ENCODE assay signal across 22 cellular contexts in the genomic region with DNA sequence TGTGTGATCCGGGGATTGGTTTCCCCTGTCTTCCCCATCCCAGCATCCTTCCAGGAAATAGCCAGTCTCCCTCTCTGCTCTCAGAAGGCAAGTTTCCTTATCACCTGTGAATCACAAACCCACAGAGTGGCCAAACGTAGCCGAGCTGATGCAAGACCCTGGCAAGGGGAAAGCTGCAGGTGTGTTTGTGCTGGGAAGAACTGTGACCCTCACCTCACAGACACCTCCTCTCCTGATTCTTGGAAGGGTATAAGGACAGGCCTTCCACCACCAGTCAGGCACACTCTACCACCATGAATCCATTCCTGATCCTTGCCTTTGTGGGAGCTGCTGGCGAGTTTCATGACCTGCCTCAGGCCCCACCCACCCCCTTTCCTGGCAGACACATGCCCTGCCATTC. TPM values are rescaled to one million over a fixed set of nuclear protein-coding genes. Genes with fewer than 3 reads are reported as not detected.
DNase-seq lines count a peak whose midpoint lies in the region; ATAC-seq, FAIRE-seq and TF ChIP-seq lines count a peak whose summit lies in the region.
"Had no signal": no experiment of that assay in that cellular context is flagged by ENCODE, and none has a peak within 500 bp of the region (broad histone marks: within the 10 kb centered on the region; RNA-seq: fewer than 3 reads in every experiment).

A gene (plus strand): TSS at position 281 of the 400 bp plus-strand sequence. CDS start 13 bp downstream, at position 294.

- H2AFZ ChIP-seq in H1 (ENCODE audit: low read length), result peak within 1 kb of the TSS; percentile 73; the same call in 1 of the 2 replicates

- no peak for TF ChIP-seq EP300 in H1 (IDR thresholded peaks at IDR 0.05; ENCODE audit: borderline replicate concordance in 1 of 2, low read depth in 2 of 2, low read length in 2 of 2)

- no peak within 1 kb of the TSS for H4K91ac ChIP-seq in H1 (replicated peaks; ENCODE audit: insufficient read length, low read length)

- no peak within 1 kb of the TSS for H4K8ac ChIP-seq in H1 (ENCODE audit: extremely low read depth, insufficient read depth, low read length)

- no peaks in the 10 kb centered on the region for H3K4me1 ChIP-seq in Peyer's patch
- H3K4me1 ChIP-seq in H1 (replicated peaks in 1 of 4; ENCODE audit: control insufficient read depth in 3 of 4, insufficient read depth in 4 of 4, low read length in 3 of 4), result peaks cover 2 to 8% (median 3%) of the 10 kb centered on the region in 4 experiments; a peak in 6 of 7 replicates
- H3K4me1 ChIP-seq: right atrium auricular region, upper lobe of left lung had no signal

- no peak within 1 kb of the TSS for H2BK20ac ChIP-seq in H1 (ENCODE audit: low read length)

- no peaks in the 10 kb centered on the region for H3K23me2 ChIP-seq in H1 (ENCODE audit: low read depth, low read length)

- H3K4ac ChIP-seq in H1 (replicated peaks; ENCODE audit: insufficient read length, low read depth, low read length), result no peak within 1 kb of the TSS

- H2BK120ac ChIP-seq in H1 (replicated peaks; ENCODE audit: low read depth, low read length), result no peak within 1 kb of the TSS

- no peak within 1 kb of the TSS for H2BK5ac ChIP-seq in H1 (ENCODE audit: low read depth, low read length)

- H2AK5ac ChIP-seq in H1 (ENCODE audit: low read depth, low read length), result 0 out of 2 replicates have a peak within 1 kb of the TSS, but pooled peaks have one; percentile 4

- H3K14ac ChIP-seq in H1 (ENCODE audit: insufficient read length), result peak within 1 kb of the TSS; percentile 77

- no peaks in the 10 kb centered on the region for H3K9me3 ChIP-seq in Peyer's patch
- no peaks in the 10 kb centered on the region for H3K9me3 ChIP-seq in H1 (ENCODE audit: insufficient read depth in 2 of 2, low read depth in 1 of 2, low read length in 1 of 2)
- H3K9me3 ChIP-seq: neutrophil, right atrium auricular region, upper lobe of left lung had no signal

- H4K5ac ChIP-seq in H1 (ENCODE audit: insufficient read length, low read depth, low read length), result no peak within 1 kb of the TSS

- no peak within 1 kb of the TSS for H2BK15ac ChIP-seq in H1 (ENCODE audit: low read length)

- H3K9ac ChIP-seq in H1 (replicated peaks in 1 of 4; ENCODE audit: extremely low read depth in 1 of 4, low read depth in 3 of 4, low read length in 3 of 4), result no peak within 1 kb of the TSS

- CTCF ChIA-PET in H1 (lab: Charles Lee; ENCODE audit: partially characterized antibody), result interaction anchor here (1.0 to 3.6 kb wide), 4 partner anchors 16 to 126 kb away, joined by 3 to 20 read pairs (median 11); no protein-coding TSS in a partner anchor

- TF ChIP-seq CTCF in Peyer's patch (IDR thresholded peaks at IDR 0.05), result no peak
- TF ChIP-seq CTCF in H1 (IDR thresholded peaks at IDR 0.05; ENCODE audit: control extremely low read depth in 1 of 3, insufficient read depth in 1 of 3, low read depth in 1 of 3, low read length in 3 of 3), result no peak

- H4K20me1 ChIP-seq in H1 (replicated peaks in 1 of 2; ENCODE audit: control insufficient read depth in 1 of 2, insufficient read depth in 2 of 2, low read length in 2 of 2), result no peaks in the 10 kb centered on the region

- H3K79me2 ChIP-seq in H1 (ENCODE audit: control insufficient read depth in 1 of 2, insufficient read depth in 2 of 2, low read length in 2 of 2), result no peaks in the 10 kb centered on the region

- H3K27me3 ChIP-seq in Peyer's patch (no peaks in the 10 kb centered on the region), H1 (replicated peaks in 1 of 4; ENCODE audit: control insufficient read depth in 3 of 4, extremely low read depth in 1 of 4, insufficient read depth in 3 of 4, low read length in 3 of 4) (no peaks in the 10 kb centered on the region)
- H3K27me3 ChIP-seq: right atrium auricular region, upper lobe of left lung had no signal

- H3K79me1 ChIP-seq in H1 (ENCODE audit: low read depth, low read length), result no peaks in the 10 kb centered on the region

- H3K4me2 ChIP-seq in H1 (ENCODE audit: insufficient read depth in 1 of 2, low read depth in 2 of 2, low read length in 2 of 2), result peak within 1 kb of the TSS in 1 of 2 experiments; percentile 28; a peak in 1 of 4 replicates

- DNase-seq in DMS79 treated with DMSO at 0.1 percent for 48 hours (lab: John Stamatoyannopoulos, UW) (peak; percentile 75), Peyer's patch (no peak), H1 (ENCODE audit: low read depth in 1 of 2, low spot score in 2 of 2) (no peak), mucosa of gallbladder (ENCODE audit: low spot score) (no peak), amniotic stem cell (lab: John Stamatoyannopoulos, UW) (no peak), HTR-8/SVneo (ENCODE audit: insufficient read length, low spot score) (no peak)
- DNase-seq: activated CD4-positive, CD25-positive, alpha-beta regulatory T cell treated with anti-CD3 and anti-CD28 coated beads, Interleukin-2, amount 50 U/mL, for 72 hours; activated effector memory CD4-positive, alpha-beta T cell treated with Interleukin-2 at 50 U/mL for 16 hours; central memory CD4-positive, alpha-beta T cell; effector memory CD4-positive, alpha-beta T cell; GOT3; kidney glomerular epithelial cell; NCI-H2081 treated with DMSO at 0.1 percent for 48 hours; NCI-H524 treated with DMSO at 0.1 percent for 48 hours; T1000 had no signal

- H3K36me3 ChIP-seq in Peyer's patch (peaks cover 0 to 24% (median 0%) of the 10 kb centered on the region in 3 donors), H1 (ENCODE audit: control insufficient read depth in 2 of 4, insufficient read depth in 4 of 4, low read length in 3 of 4) (no peaks in the 10 kb centered on the region)
- H3K36me3 ChIP-seq: neutrophil, right atrium auricular region, upper lobe of left lung had no signal

- POLR2A ChIA-PET in H1 (lab: Charles Lee; ENCODE audit: partially characterized antibody), result interaction anchor here (1.3 kb wide), 1 partner anchor 20 kb away, joined by 3 read pairs; no protein-coding TSS in a partner anchor

- WGBS in H1 (ENCODE audit: extremely low coverage in 1 of 2, insufficient coverage in 1 of 2, insufficient read length in 1 of 2, insufficient replicate concordance in 2 of 2, low coverage in 1 of 2, low lambda C conversion rate in 2 of 2, missing lambda C conversion rate in 1 of 2), 2 experiments, result 85% methylated on average over 4 of the region's 4 CpGs; no CpG with 5 or more reads in 1 of the 2 experiments

- TF ChIP-seq POLR2A in Peyer's patch (IDR thresholded peaks at IDR 0.05), result no peak
- no peak for TF ChIP-seq POLR2A in H1 (IDR thresholded peaks at IDR 0.05; ENCODE audit: control extremely low read depth in 1 of 2, low read depth in 2 of 2, low read length in 2 of 2)

- no peak for FAIRE-seq in H1 (lab: Jason Lieb, UNC)
- FAIRE-seq in HTR-8/SVneo (lab: Jason Lieb, UNC), result no peak

- ATAC-seq in HG02610 (IDR thresholded peaks at IDR 0.05; ENCODE audit: unreplicated experiment) (no peak), HG02798 (IDR thresholded peaks at IDR 0.05; ENCODE audit: poor library complexity, unreplicated experiment) (no peak)

- TF ChIP-seq RAD21 in H1 (IDR thresholded peaks at IDR 0.05 in 1 of 2, conservative IDR thresholded peaks at IDR 0.05 in 1 of 2; ENCODE audit: low read depth in 2 of 2, low read length in 2 of 2), result no peak

- no peak within 1 kb of the TSS for H3K56ac ChIP-seq in H1 (replicated peaks; ENCODE audit: insufficient read length, low read depth, low read length)

- H3K23ac ChIP-seq in H1 (ENCODE audit: insufficient read length), result no peak within 1 kb of the TSS

- H3K18ac ChIP-seq in H1 (ENCODE audit: extremely low read depth, low read length), result 0 out of 2 replicates have a peak within 1 kb of the TSS, but pooled peaks have one; percentile 54

- H2BK12ac ChIP-seq in H1 (ENCODE audit: low read depth, low read length), result no peak within 1 kb of the TSS

- H3K27ac ChIP-seq in Peyer's patch (no peak within 1 kb of the TSS), H1 (ENCODE audit: low read depth, low read length) (no peak within 1 kb of the TSS)
- H3K27ac ChIP-seq: neutrophil, right atrium auricular region, upper lobe of left lung had no signal

- H3K4me3 ChIP-seq in Peyer's patch, result no peak within 1 kb of the TSS
- H3K4me3 ChIP-seq in H1 (ENCODE audit: extremely low read depth in 1 of 4, insufficient read depth in 2 of 4, low read depth in 3 of 4, low read length in 4 of 4), result no peak within 1 kb of the TSS
- H3K4me3 ChIP-seq: right atrium auricular region, upper lobe of left lung had no signal

TF ChIP-seq in H1, 55 proteins besides CTCF, POLR2A, EP300 and RAD21 (continues in another document):
- no peak for TF ChIP-seq SAP30 (IDR thresholded peaks at IDR 0.05; ENCODE audit: insufficient read depth, insufficient replicate concordance, low read length)
- TF ChIP-seq MAFK (IDR thresholded peaks at IDR 0.05; ENCODE audit: low read depth, low read length), result no peak
- TF ChIP-seq CTBP2 (IDR thresholded peaks at IDR 0.05; ENCODE audit: borderline replicate concordance, insufficient read depth, insufficient read length, low read length), result no peak
- no peak for TF ChIP-seq HDAC6 (IDR thresholded peaks at IDR 0.05; ENCODE audit: low read depth, low read length)
- no peak for TF ChIP-seq KDM1A (IDR thresholded peaks at IDR 0.05; ENCODE audit: borderline replicate concordance, low read length)
- TF ChIP-seq YY1 (IDR thresholded peaks at IDR 0.05; ENCODE audit: low read depth, low read length), result no peak
- TF ChIP-seq SRF (IDR thresholded peaks at IDR 0.05; ENCODE audit: low read depth, low read length), result no peak
- TF ChIP-seq CBX8 (IDR thresholded peaks at IDR 0.05; ENCODE audit: borderline replicate concordance, low read depth, low read length), result no peak
- no peak for TF ChIP-seq BACH1 (IDR thresholded peaks at IDR 0.05; ENCODE audit: low read length)
- no peak for TF ChIP-seq RXRA (IDR thresholded peaks at IDR 0.05; ENCODE audit: insufficient read depth, low read depth, low read length)
- TF ChIP-seq CHD1 (IDR thresholded peaks at IDR 0.05; ENCODE audit: low read depth, low read length), result no peak
- no peak for TF ChIP-seq SIRT6 (IDR thresholded peaks at IDR 0.05; ENCODE audit: low read length)
- no peak for TF ChIP-seq JUND (IDR thresholded peaks at IDR 0.05; ENCODE audit: low read length)
- TF ChIP-seq GTF2F1 (IDR thresholded peaks at IDR 0.05; ENCODE audit: borderline replicate concordance, low read depth, low read length), result no peak
- no peak for TF ChIP-seq TBP (IDR thresholded peaks at IDR 0.05; ENCODE audit: low read depth, low read length)

RNA-seq across cellular contexts. Expression of the gene that starts here (rescaled TPM):
- 100 to 1,000 TPM in 3 of 4 donors, 10 to 100 TPM in 1; 20.6 to 281 (median 209) TPM for total RNA-seq in Peyer's patch
- total RNA-seq in H1 (2021; fragmentation: NEBNext Ultra II Directional; extraction: Animal tissue kit (Norgen Biotek cat#: 25700)), result not detected in 2 replicates
- polyA plus RNA-seq in H1 (2011; rRNA removed), result 0.12 TPM in 1 of 2 replicates, not detected in the other
- polyA plus RNA-seq in H1 (2011; cell fraction: cytosol; rRNA removed), result not detected
- polyA plus RNA-seq in H1 (2011; cell fraction: nucleus; rRNA removed), result not detected
- not detected in 4 replicates for polyA plus RNA-seq in H1 (2012, experiment 1 of 2)
- not detected for polyA plus RNA-seq in H1 (2012, experiment 2 of 2)
- 0.14 TPM for polyA plus RNA-seq in H1 (2013, experiment 1 of 2)
- 0.13 TPM for polyA plus RNA-seq in H1 (2013, experiment 2 of 2)
- polyA minus RNA-seq in H1 (2011; rRNA and poly(A)+ RNA removed), result not detected in 2 replicates
- not detected for polyA minus RNA-seq in H1 (2011; cell fraction: cytosol; rRNA and poly(A)+ RNA removed)
- polyA minus RNA-seq in H1 (2011; cell fraction: nucleus; rRNA and poly(A)+ RNA removed), result not detected
- total RNA-seq in mucosa of gallbladder, result 61.2 TPM
- total RNA-seq: SK-MEL-5 had no signal
- polyA plus RNA-seq: IgD-negative memory B cell had no signal

Comparison
In these comparisons a context has a peak if more than half of its experiments do, and no peak if none do; other contexts are left out.
1. RNA of the gene that starts here (total RNA-seq): 20.6 to 281 TPM in Peyer's patch and 61.2 TPM in mucosa of gallbladder (single experiment); not detected in H1; every median in the first group is over 10 times any median in the second.